9 cellular contexts compared by ENCODE assay signal in the genomic region with DNA sequence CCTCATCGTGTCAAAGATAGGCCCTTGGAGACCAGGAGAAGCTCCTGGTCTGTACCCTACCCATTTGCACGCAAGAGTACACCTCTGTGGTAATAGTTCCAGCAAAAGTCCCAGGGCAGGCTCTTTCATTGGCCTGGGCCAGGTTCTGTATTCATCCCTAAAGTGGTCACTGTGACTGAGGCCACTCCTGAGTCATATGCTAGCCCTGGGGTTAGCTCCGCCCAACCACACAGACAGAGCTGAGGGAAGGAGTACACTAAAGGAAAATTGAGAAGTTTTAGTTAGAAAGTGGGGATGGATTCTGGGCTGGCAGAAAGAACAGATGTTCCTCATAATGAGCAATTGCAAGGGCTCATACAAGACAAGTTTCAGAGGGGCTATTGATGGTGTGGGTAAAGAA.
DNase-seq lines count a peak whose midpoint lies in the region; ATAC-seq and TF ChIP-seq lines count a peak whose summit lies in the region.
"Had no signal": no experiment of that assay in that cellular context is flagged by ENCODE, and none has a peak within 500 bp of the region (broad histone marks: within the 10 kb centered on the region; RNA-seq: fewer than 3 reads in every experiment).

No MANE protein-coding gene starts in this region.

- H3K36me3 Mint-ChIP-seq in T-helper 2 cell treated with Interferon-gamma antibody and Interleukin-4, amounts not matched to agents 5 μg/mL and 100 μg/mL, for 36 hours (ENCODE audit: low read depth), result peaks cover 6% of the 10 kb centered on the region
- no peaks in the 10 kb centered on the region for H3K36me3 Mint-ChIP-seq in progenitor cell of endocrine pancreas (ENCODE audit: insufficient read depth)

- no peak for ATAC-seq in HG03439 (IDR thresholded peaks at IDR 0.05; ENCODE audit: unreplicated experiment)

- H3K4me1 Mint-ChIP-seq in T-helper 2 cell treated with Interferon-gamma antibody and Interleukin-4, amounts not matched to agents 5 μg/mL and 100 μg/mL, for 36 hours (ENCODE audit: low read depth), result peaks cover 35% of the 10 kb centered on the region
- H3K4me1 Mint-ChIP-seq in progenitor cell of endocrine pancreas (ENCODE audit: low read depth), result peaks cover 3% of the 10 kb centered on the region

- TF ChIP-seq CTCF in choroid plexus epithelial cell (conservative IDR thresholded peaks at IDR 0.05; ENCODE audit: low read depth, low read length) (no peak), progenitor cell of endocrine pancreas (IDR thresholded peaks at IDR 0.05; ENCODE audit: unreplicated experiment) (no peak)

- no peak overlapping the region for H3K4me3 Mint-ChIP-seq in T-helper 2 cell treated with Interferon-gamma antibody and Interleukin-4, amounts not matched to agents 5 μg/mL and 100 μg/mL, for 36 hours
- no peak overlapping the region for H3K4me3 Mint-ChIP-seq in progenitor cell of endocrine pancreas (ENCODE audit: low read depth)

- no peak overlapping the region for H3K4me3 ChIP-seq in choroid plexus epithelial cell (ENCODE audit: low read depth, low read length)

- H3K27ac Mint-ChIP-seq in T-helper 2 cell treated with Interferon-gamma antibody and Interleukin-4, amounts not matched to agents 5 μg/mL and 100 μg/mL, for 36 hours, result peak overlapping the region; percentile 29
- H3K27ac Mint-ChIP-seq in progenitor cell of endocrine pancreas, result peak overlapping the region; percentile 30

- no peaks in the 10 kb centered on the region for H3K27me3 Mint-ChIP-seq in T-helper 2 cell treated with Interferon-gamma antibody and Interleukin-4, amounts not matched to agents 5 μg/mL and 100 μg/mL, for 36 hours (ENCODE audit: low read depth)
- H3K27me3 Mint-ChIP-seq in progenitor cell of endocrine pancreas, result no peaks in the 10 kb centered on the region

- no peak for DNase-seq in T-helper 2 cell treated with Interferon-gamma antibody and Interleukin-4, amounts not matched to agents 5 μg/mL and 100 μg/mL, for 36 hours (ENCODE audit: low spot score)
- DNase-seq in T-helper 2 cell (no peak), OCI-M1 (lab: John Stamatoyannopoulos, UW) (peak; percentile 44), choroid plexus epithelial cell (ENCODE audit: low read depth) (peak; percentile 35), progenitor cell of endocrine pancreas (ENCODE audit: low spot score, unreplicated experiment) (no peak), DMS79 treated with DMSO at 0.1 percent for 48 hours (lab: John Stamatoyannopoulos, UW) (no peak)
- no peak for DNase-seq in activated CD4-positive, CD25-positive, alpha-beta regulatory T cell treated with anti-CD3 and anti-CD28 coated beads, Interleukin-2, amount 50 U/mL, for 72 hours
- DNase-seq: NCI-H446 had no signal

- H3K9me3 Mint-ChIP-seq in T-helper 2 cell treated with Interferon-gamma antibody and Interleukin-4, amounts not matched to agents 5 μg/mL and 100 μg/mL, for 36 hours, result no peaks in the 10 kb centered on the region
- no peaks in the 10 kb centered on the region for H3K9me3 Mint-ChIP-seq in progenitor cell of endocrine pancreas (ENCODE audit: low read depth)

Comparison
In these comparisons a context has a peak if more than half of its experiments do, and no peak if none do; other contexts are left out.
1. DNase-seq: peak in OCI-M1 (single experiment) and choroid plexus epithelial cell (single experiment); none in T-helper 2 cell treated with Interferon-gamma antibody and Interleukin-4, amounts not matched to agents 5 μg/mL and 100 μg/mL, for 36 hours (single experiment), T-helper 2 cell (0 of 5), progenitor cell of endocrine pancreas (single experiment), activated CD4-positive, CD25-positive, alpha-beta regulatory T cell treated with anti-CD3 and anti-CD28 coated beads, Interleukin-2, amount 50 U/mL, for 72 hours (single experiment) and DMS79 treated with DMSO at 0.1 percent for 48 hours (single experiment).